In the genomic region with DNA sequence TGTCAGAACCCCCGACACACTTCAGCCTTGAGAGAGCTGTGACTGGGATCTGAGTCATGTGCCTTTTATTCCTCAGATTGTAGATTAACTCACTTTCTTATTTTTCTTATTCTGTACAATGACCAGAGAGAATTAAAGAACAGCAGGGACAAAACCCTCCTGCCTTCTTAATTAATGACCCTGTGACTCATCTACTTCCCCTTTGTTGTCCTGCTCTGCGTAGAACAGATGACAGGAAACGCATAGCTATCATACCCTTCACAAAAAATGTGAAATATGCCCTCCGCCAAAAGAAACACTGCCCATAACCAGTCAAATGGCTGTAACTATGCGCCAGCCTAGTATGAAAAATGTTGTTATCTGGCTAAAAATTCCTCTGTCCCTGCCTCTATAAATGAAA, we compare ENCODE assay signal across 7 cellular contexts. TPM values are rescaled to one million over a fixed set of nuclear protein-coding genes. Genes with fewer than 3 reads are reported as not detected.
DNase-seq lines count a peak whose midpoint lies in the region; ATAC-seq and TF ChIP-seq lines count a peak whose summit lies in the region.

No MANE protein-coding gene starts in this region.

- TF ChIP-seq EP300 in stomach (IDR thresholded peaks at IDR 0.05), result no peak

- peaks cover 0 to 16% (median 5%) of the 10 kb centered on the region in 4 donors for H3K4me1 ChIP-seq in stomach

- no peak overlapping the region for H3K27ac Mint-ChIP-seq in activated T-cell treated with anti-CD3 and anti-CD28 coated beads, Interleukin-2, amount 50 U/mL, for 72 hours

- H3K4me3 Mint-ChIP-seq in activated T-cell treated with anti-CD3 and anti-CD28 coated beads, Interleukin-2, amount 50 U/mL, for 72 hours, result no peak overlapping the region

- no peaks in the 10 kb centered on the region for H3K36me3 Mint-ChIP-seq in activated T-cell treated with anti-CD3 and anti-CD28 coated beads, Interleukin-2, amount 50 U/mL, for 72 hours (ENCODE audit: insufficient read depth in 2 of 2)

- peak overlapping the region in 3 of 5 donors; percentile 25 to 41 (median 34) for H3K27ac ChIP-seq in stomach

- H3K27me3 Mint-ChIP-seq in activated T-cell treated with anti-CD3 and anti-CD28 coated beads, Interleukin-2, amount 50 U/mL, for 72 hours (ENCODE audit: low read depth), result no peaks in the 10 kb centered on the region

- ATAC-seq in activated T-cell treated with anti-CD3 and anti-CD28 coated beads, Interleukin-2, amount 50 U/mL, for 72 hours (replicated peaks in 1 of 2), result no peak
- ATAC-seq in HG02588 (IDR thresholded peaks at IDR 0.05; ENCODE audit: unreplicated experiment) (no peak), GM19397 (IDR thresholded peaks at IDR 0.05; ENCODE audit: unreplicated experiment) (no peak)

- TF ChIP-seq CTCF in stomach (IDR thresholded peaks at IDR 0.05), result no peak

- no peak for TF ChIP-seq POLR2A in stomach (IDR thresholded peaks at IDR 0.05)

- H3K4me3 ChIP-seq in stomach, result no peak overlapping the region

- H3K9me3 Mint-ChIP-seq in activated T-cell treated with anti-CD3 and anti-CD28 coated beads, Interleukin-2, amount 50 U/mL, for 72 hours, result no peaks in the 10 kb centered on the region

- no peaks in the 10 kb centered on the region for H3K9me3 ChIP-seq in stomach

- WGBS in stomach, 5 donors, result 27 to 43% (median 34%) methylated on average over 5 of the region's 5 CpGs

- peak; percentile 98 for DNase-seq in HS-27A (ENCODE audit: low read depth)
- peak; percentile 58 for DNase-seq in SKM-1 treated with dmso at 0.1 percent for 144 hours (lab: John Stamatoyannopoulos, UW; ENCODE audit: unreplicated experiment)
- DNase-seq in foreskin melanocyte, result peak; percentile 97
- DNase-seq in stomach, result no peak
- no peak for DNase-seq in activated T-cell treated with anti-CD3 and anti-CD28 coated beads, Interleukin-2, amount 50 U/mL, for 72 hours

- H3K4me1 Mint-ChIP-seq in activated T-cell treated with anti-CD3 and anti-CD28 coated beads, Interleukin-2, amount 50 U/mL, for 72 hours (ENCODE audit: low read depth), result no peaks in the 10 kb centered on the region

- intact Hi-C loops in stomach (cut with DNase I; ENCODE audit: low total_unique reads), result no loop called here

- peaks cover 0 to 5% (median 0%) of the 10 kb centered on the region in 3 donors for H3K27me3 ChIP-seq in stomach

- H3K36me3 ChIP-seq in stomach, result no peaks in the 10 kb centered on the region

RNA-seq across cellular contexts. Expression of a gene that starts 9.1 kb away (rescaled TPM):
- total RNA-seq in stomach, result 10 to 100 TPM in 1 of 5 donors, 1 to 10 TPM in 3, not detected in 1; 1.3 to 86.0 (median 3.9) TPM
- under 1 TPM; 0.31 to 0.50 (median 0.33) TPM for polyA plus RNA-seq in stomach
- total RNA-seq in activated T-cell treated with anti-CD3 and anti-CD28 coated beads, Interleukin-2, amount 50 U/mL, for 72 hours, result under 1 TPM; 0.10 to 0.14 TPM

Comparison
In these comparisons a context has a peak if more than half of its experiments do, and no peak if none do; other contexts are left out.
1. DNase-seq: peak in HS-27A (single experiment), SKM-1 treated with dmso at 0.1 percent for 144 hours (single experiment) and foreskin melanocyte (single experiment); none in stomach (single experiment) and activated T-cell treated with anti-CD3 and anti-CD28 coated beads, Interleukin-2, amount 50 U/mL, for 72 hours (0 of 2).